In genomic region chr20:37938181-37938775, GRCh38 we compare ENCODE assay signal across 17 cellular contexts. TPM values are rescaled to one million over a fixed set of nuclear protein-coding genes. Genes with fewer than 3 reads are reported as not detected.
DNase-seq lines count a peak whose midpoint lies in the region; ATAC-seq, FAIRE-seq and TF ChIP-seq lines count a peak whose summit lies in the region.
"Had no signal": no experiment of that assay in that cellular context is flagged by ENCODE, and none has a peak within 500 bp of the region (broad histone marks: within the 10 kb centered on the region; RNA-seq: fewer than 3 reads in every experiment).

No MANE protein-coding gene starts in this region.

- H3K27ac Mint-ChIP-seq in endodermal cell (no peak overlapping the region), type B pancreatic cell (no peak overlapping the region)
- H3K27ac Mint-ChIP-seq: CD4-positive, alpha-beta memory T cell had no signal

- H3K9ac ChIP-seq in HepG2 (ENCODE audit: insufficient read depth, low read depth, low read length): no peak overlapping the region
- no peak overlapping the region for H3K9ac ChIP-seq in endodermal cell (ENCODE audit: extremely low read depth, low read length, poor library complexity, severe bottlenecking)

- WGBS in HepG2 (ENCODE audit: low lambda C conversion rate): 41% methylated on average over 14 of the region's 14 CpGs
- WGBS in right lobe of liver (ENCODE audit: insufficient coverage, low coverage, low lambda C conversion rate, missing lambda C conversion rate): 93% methylated on average over 6 of the region's 14 CpGs
- WGBS in endodermal cell (ENCODE audit: insufficient coverage in 1 of 2, insufficient read length in 1 of 2), 2 experiments: 92 to 93% methylated on average over 12 to 14 of the region's 14 CpGs

- ATAC-seq in HepG2 (peak; percentile 9), right lobe of liver (no peak), HG02973 (IDR thresholded peaks at IDR 0.05; ENCODE audit: unreplicated experiment) (no peak), GM18502 (IDR thresholded peaks at IDR 0.05; ENCODE audit: poor library complexity, unreplicated experiment) (no peak)
- ATAC-seq: A549 had no signal

- H3K4me1 ChIP-seq in HepG2 (ENCODE audit: insufficient read depth, low read length) (no peaks in the 10 kb centered on the region), right lobe of liver (no peaks in the 10 kb centered on the region), endodermal cell (ENCODE audit: control insufficient read depth, insufficient read depth, low read length) (peaks cover 7% of the 10 kb centered on the region), osteoblast (ENCODE audit: insufficient read depth, low read length) (no peaks in the 10 kb centered on the region)
- H3K4me1 ChIP-seq: A549, HAP-1 had no signal

- in situ Hi-C loops in HepG2 (cut with HindIII; ENCODE audit: extremely low pct_ligation_motif_present, low pct_unique_long_range_greater_than_20kb): no loop called here

- H3K4me3 Mint-ChIP-seq in endodermal cell (no peak overlapping the region), type B pancreatic cell (no peak overlapping the region)
- H3K4me3 Mint-ChIP-seq: CD4-positive, alpha-beta memory T cell had no signal

- CTCF ChIA-PET in HepG2 (lab: Yijun Ruan, JAX; ENCODE audit: low intra/inter-chr PET ratio, low total read pairs): no interaction called here

- TF ChIP-seq EP300 in HepG2 (IDR thresholded peaks at IDR 0.05; ENCODE audit: low read depth in 2 of 2, low read length in 2 of 2): no peak
- no peak for TF ChIP-seq EP300 in HepG2 (CRISPR knock-in tag; IDR thresholded peaks at IDR 0.05; ENCODE audit: borderline replicate concordance)

- POLR2A ChIA-PET in HepG2 (lab: Yijun Ruan, JAX): no interaction called here

- DNase-seq in HepG2 (ENCODE audit: low spot score) (no peak), right lobe of liver (no peak), endodermal cell (peak; percentile 38), osteoblast (ENCODE audit: insufficient read length, low spot score, missing footprints) (peak; percentile 61), type B pancreatic cell (ENCODE audit: extremely low spot score, unreplicated experiment) (no peak)
- DNase-seq: BE2C; CD4-positive, alpha-beta memory T cell; DMS79 treated with DMSO at 0.1 percent for 48 hours; EL had no signal

- H2AFZ ChIP-seq in HepG2 (ENCODE audit: low read length): no peak overlapping the region
- H2AFZ ChIP-seq in osteoblast (ENCODE audit: low read length): no peak overlapping the region

- H3K27me3 ChIP-seq in HepG2 (ENCODE audit: control insufficient read depth in 1 of 2, insufficient read depth in 2 of 2, low read length in 2 of 2) (peaks cover 12 to 30% of the 10 kb centered on the region in 2 experiments; a peak in 4 of 5 replicates), right lobe of liver (no peaks in the 10 kb centered on the region), endodermal cell (ENCODE audit: control insufficient read depth, insufficient read depth, low read length, poor library complexity, severe bottlenecking) (no peaks in the 10 kb centered on the region), osteoblast (ENCODE audit: insufficient read depth, low read length) (no peaks in the 10 kb centered on the region)
- H3K27me3 ChIP-seq: BE2C had no signal

- no TSS peak for BruUV-seq in HepG2 (replicated peaks; lab: Mats Ljungman, UMichigan)

- H3K4me1 Mint-ChIP-seq in endodermal cell (peaks cover 28% of the 10 kb centered on the region), type B pancreatic cell (ENCODE audit: unreplicated experiment) (peaks cover 17% of the 10 kb centered on the region)
- H3K4me1 Mint-ChIP-seq: CD4-positive, alpha-beta memory T cell had no signal

- intact Hi-C loops in HepG2 (cut with micrococcal nuclease; ENCODE audit: unreplicated experiment) (no loop called here), right lobe of liver (cut with DNase I) (no loop called here)

- H3K9me3 Mint-ChIP-seq in endodermal cell: no peaks in the 10 kb centered on the region
- H3K9me3 Mint-ChIP-seq in type B pancreatic cell: no peaks in the 10 kb centered on the region

- TF ChIP-seq CTCF in HepG2 (CRISPR knock-in tag; IDR thresholded peaks at IDR 0.05) (no peak), right lobe of liver (IDR thresholded peaks at IDR 0.05) (no peak), endodermal cell (conservative IDR thresholded peaks at IDR 0.05) (no peak), osteoblast (IDR thresholded peaks at IDR 0.05; ENCODE audit: extremely low read depth, low read depth, low read length) (no peak), type B pancreatic cell (conservative IDR thresholded peaks at IDR 0.05) (no peak)

- no peak for TF ChIP-seq POLR2A in HepG2 (IDR thresholded peaks at IDR 0.05; ENCODE audit: insufficient read depth in 1 of 2, low read depth in 2 of 2, low read length in 2 of 2)
- TF ChIP-seq POLR2A in right lobe of liver (IDR thresholded peaks at IDR 0.05): no peak

- no peaks in the 10 kb centered on the region for H3K9me3 ChIP-seq in HepG2 (ENCODE audit: low read length)
- no peaks in the 10 kb centered on the region for H3K9me3 ChIP-seq in right lobe of liver
- H3K9me3 ChIP-seq in endodermal cell (ENCODE audit: control insufficient read depth, low read length): no peaks in the 10 kb centered on the region
- H3K9me3 ChIP-seq in osteoblast (ENCODE audit: low read depth, low read length): no peaks in the 10 kb centered on the region
- H3K9me3 ChIP-seq: A549, BE2C, HAP-1 had no signal

- H3K79me2 ChIP-seq in HepG2 (ENCODE audit: insufficient read depth, low read length) (no peaks in the 10 kb centered on the region), osteoblast (ENCODE audit: insufficient read depth, low read length) (no peaks in the 10 kb centered on the region)

- no peak for TF ChIP-seq RAD21 in HepG2 (CRISPR knock-in tag; IDR thresholded peaks at IDR 0.05)

- no peaks in the 10 kb centered on the region for H3K36me3 ChIP-seq in HepG2 (replicated peaks in 1 of 2; ENCODE audit: control insufficient read depth in 1 of 2, insufficient read depth in 2 of 2, low read length in 2 of 2)
- H3K36me3 ChIP-seq in right lobe of liver: no peaks in the 10 kb centered on the region
- H3K36me3 ChIP-seq in endodermal cell (ENCODE audit: control insufficient read depth, insufficient read depth, low read length): no peaks in the 10 kb centered on the region
- no peaks in the 10 kb centered on the region for H3K36me3 ChIP-seq in osteoblast (ENCODE audit: insufficient read depth, low read length)
- H3K36me3 ChIP-seq: BE2C, HAP-1 had no signal

- no peak overlapping the region for H3K4me3 ChIP-seq in HepG2 (replicated peaks in 1 of 3; ENCODE audit: insufficient read depth in 1 of 3, low read depth in 2 of 3, low read length in 3 of 3)
- no peak overlapping the region for H3K4me3 ChIP-seq in right lobe of liver
- no peak overlapping the region for H3K4me3 ChIP-seq in endodermal cell (ENCODE audit: low read length)
- H3K4me3 ChIP-seq in osteoblast (ENCODE audit: insufficient read depth, low read length): no peak overlapping the region
- H3K4me3 ChIP-seq: A549, HAP-1 had no signal

- peaks cover 2% of the 10 kb centered on the region for H3K27me3 Mint-ChIP-seq in endodermal cell (ENCODE audit: insufficient read depth)
- H3K27me3 Mint-ChIP-seq in type B pancreatic cell: no peaks in the 10 kb centered on the region

- no peaks in the 10 kb centered on the region for H3K36me3 Mint-ChIP-seq in endodermal cell (ENCODE audit: low read depth)
- no peaks in the 10 kb centered on the region for H3K36me3 Mint-ChIP-seq in type B pancreatic cell
- H3K36me3 Mint-ChIP-seq: CD4-positive, alpha-beta memory T cell had no signal

- no peak overlapping the region for H3K27ac ChIP-seq in HepG2 (ENCODE audit: extremely low read length, insufficient read depth, low read length)
- H3K27ac ChIP-seq in right lobe of liver: no peak overlapping the region
- H3K27ac ChIP-seq in endodermal cell (ENCODE audit: low read depth, low read length): no peak overlapping the region
- no peak overlapping the region for H3K27ac ChIP-seq in osteoblast (ENCODE audit: low read depth, low read length)
- H3K27ac ChIP-seq: A549, C4-2B had no signal

- H4K20me1 ChIP-seq in HepG2 (ENCODE audit: insufficient read depth, low read length) (no peaks in the 10 kb centered on the region), osteoblast (ENCODE audit: insufficient read depth, low read length) (no peaks in the 10 kb centered on the region)

- H3K4me2 ChIP-seq in HepG2 (ENCODE audit: low read depth, low read length): no peak overlapping the region
- no peak overlapping the region for H3K4me2 ChIP-seq in osteoblast (ENCODE audit: insufficient read depth, low read length)
- H3K4me2 ChIP-seq: A549 had no signal

- FAIRE-seq in HepG2 (lab: Jason Lieb, UNC): no peak
- FAIRE-seq: A549, G401.6, GM12891, H1 had no signal

TF ChIP-seq in HepG2, 621 proteins besides CTCF, POLR2A, EP300 and RAD21 (continues in another document):
- no peak for TF ChIP-seq HMG20B (CRISPR knock-in tag; conservative IDR thresholded peaks at IDR 0.05)

RNA-seq across cellular contexts. Expression of gene VSTM2L, which starts 35.4 kb away (rescaled TPM):
- total RNA-seq in HepG2 (2016; rRNA removed; fragmentation: Illumina TruSeq; extraction: Trizol) (not detected in 2 replicates), right lobe of liver (10 to 100 TPM in 1 of 6 experiments, 1 to 10 TPM in 3, under 1 TPM in 2; 0.56 to 10.7 (median 1.8) TPM), endodermal cell (1 to 10 TPM; 1.4 to 2.9 TPM), osteoblast (2.5 and 2.9 TPM in 2 replicates), type B pancreatic cell (ENCODE audit: low replicate concordance) (11.4 and 11.6 TPM in 2 replicates)
- not detected in 2 replicates for total RNA-seq in HepG2 (2016; cell fraction: cytosol; rRNA removed; fragmentation: Illumina TruSeq; extraction: Trizol; ENCODE audit: low read depth)
- 0.04 TPM in 1 of 2 replicates, not detected in the other for total RNA-seq in HepG2 (2016; cell fraction: insoluble cytoplasmic fraction; rRNA removed; fragmentation: Illumina TruSeq; extraction: Trizol)
- total RNA-seq in HepG2 (2016; cell fraction: membrane; rRNA removed; fragmentation: Illumina TruSeq; extraction: Trizol): not detected in 2 replicates
- not detected in 2 replicates for total RNA-seq in HepG2 (2016; cell fraction: nucleus; rRNA removed; fragmentation: Illumina TruSeq; extraction: Trizol)
- polyA plus RNA-seq in HepG2 (2011; rRNA removed): 0.03 TPM in 1 of 2 replicates, not detected in the other
- not detected in 2 replicates for polyA plus RNA-seq in HepG2 (2011; cell fraction: cytosol; rRNA removed)
- not detected in 2 replicates for polyA plus RNA-seq in HepG2 (2011; cell fraction: nucleus; rRNA removed)
- polyA plus RNA-seq in HepG2 (2012): 0.19 TPM in 1 of 2 replicates, not detected in the other
- 0.08 TPM in 1 of 2 replicates, not detected in the other for polyA plus RNA-seq in HepG2 (2016; cell fraction: cytosol; fragmentation: Illumina TruSeq; extraction: Trizol; ENCODE audit: low read depth)
- polyA plus RNA-seq in HepG2 (2016; cell fraction: insoluble cytoplasmic fraction; fragmentation: Illumina TruSeq; extraction: Trizol; ENCODE audit: low read depth): not detected in 2 replicates
- not detected in 2 replicates for polyA plus RNA-seq in HepG2 (2016; cell fraction: membrane; fragmentation: Illumina TruSeq; extraction: Trizol; ENCODE audit: low read depth)
- polyA plus RNA-seq in HepG2 (2016; cell fraction: nucleus; fragmentation: Illumina TruSeq; extraction: Trizol; ENCODE audit: insufficient read depth, low read depth): not detected in 2 replicates
- polyA minus RNA-seq in HepG2 (2011; rRNA and poly(A)+ RNA removed; ENCODE audit: low replicate concordance): not detected in 2 replicates
- not detected in 2 replicates for polyA minus RNA-seq in HepG2 (2011; cell fraction: cytosol; rRNA and poly(A)+ RNA removed)
- not detected in 2 replicates for polyA minus RNA-seq in HepG2 (2011; cell fraction: nucleus; rRNA and poly(A)+ RNA removed)
- polyA plus RNA-seq in endodermal cell (2013, experiment 1 of 2): 27.8 TPM
- polyA plus RNA-seq in endodermal cell (2013, experiment 2 of 2): 22.4 TPM
- total RNA-seq: CD4-positive, alpha-beta memory T cell had no signal
- polyA plus RNA-seq: CD4-positive, alpha-beta memory T cell had no signal

Comparison
In these comparisons a context has a peak if more than half of its experiments do, and no peak if none do; other contexts are left out.
1. DNase-seq: peak in endodermal cell (single experiment) and osteoblast (single experiment); none in HepG2 (single experiment), right lobe of liver (0 of 3) and type B pancreatic cell (single experiment).